ENCODE assay signal across 22 cellular contexts in genomic region chr19:42169486-42169885, GRCh38. TPM values are rescaled to one million over a fixed set of nuclear protein-coding genes. Genes with fewer than 3 reads are reported as not detected.
A peak's percentile ranks its signal among the peaks of the same experiment; 100 is the strongest.
DNase-seq lines count a peak whose midpoint lies in the region; ATAC-seq and TF ChIP-seq lines count a peak whose summit lies in the region.
"Had no signal": no experiment of that assay in that cellular context is flagged by ENCODE, and none has a peak within 500 bp of the region (broad histone marks: within the 10 kb centered on the region; RNA-seq: fewer than 3 reads in every experiment).

No MANE protein-coding gene starts in this region.

- peaks cover 61% of the 10 kb centered on the region for H3K79me2 ChIP-seq in neural cell (replicated peaks; ENCODE audit: insufficient read depth, low read length)

- no peak for TF ChIP-seq EP300 in neural cell (conservative IDR thresholded peaks at IDR 0.05; ENCODE audit: poor library complexity, severe bottlenecking)

- no peaks in the 10 kb centered on the region for H3K27me3 ChIP-seq in neural cell (ENCODE audit: insufficient read depth, low read depth, low read length)

- ATAC-seq in HG03432 (IDR thresholded peaks at IDR 0.05; ENCODE audit: unreplicated experiment) = no peak
- ATAC-seq: GM12878 had no signal

- TF ChIP-seq RAD21 in neural cell (conservative IDR thresholded peaks at IDR 0.05) = no peak

- intact Hi-C loops in cardiac septum (cut with DNase I) = no loop called here

- DNase-seq in T-helper 2 cell treated with Interferon-gamma antibody and Interleukin-4, amounts not matched to agents 5 μg/mL and 100 μg/mL, for 36 hours (ENCODE audit: low spot score) = no peak
- DNase-seq in T-helper 2 cell (no peak), NCI-H2227 treated with DMSO at 0.1 percent for 48 hours (lab: John Stamatoyannopoulos, UW) (peak; percentile 67), NCI-H1436 (lab: John Stamatoyannopoulos, UW) (no peak), cardiac septum (ENCODE audit: low spot score) (no peak)
- DNase-seq: CD4-positive, CD25-positive, alpha-beta regulatory T cell; CD8-positive, alpha-beta memory T cell; COR-L47; DMS 273 treated with DMSO at 0.1 percent for 48 hours; DMS53; DND-41; EL; GM23248; IMR-90 had no signal

- H3K27me3 Mint-ChIP-seq in T-helper 2 cell treated with Interferon-gamma antibody and Interleukin-4, amounts not matched to agents 5 μg/mL and 100 μg/mL, for 36 hours (ENCODE audit: low read depth) = peaks cover 10% of the 10 kb centered on the region
- H3K27me3 Mint-ChIP-seq: B cell had no signal

- TF ChIP-seq CTCF in neural cell (IDR thresholded peaks at IDR 0.05; ENCODE audit: poor library complexity, severe bottlenecking) = no peak

- no peaks in the 10 kb centered on the region for H3F3A ChIP-seq in neural cell (ENCODE audit: insufficient read depth, low read length, poor library complexity, severe bottlenecking)

- H3K4me2 ChIP-seq in neural cell (ENCODE audit: low read length) = no peak overlapping the region
- H3K4me2 ChIP-seq: BLaER1 treated with 17β-estradiol and CSF1 and Interleukin-3, amounts not matched to agents 10 nM and 100 nM had no signal

- H3K9ac ChIP-seq in neural cell (ENCODE audit: low read length) = peak overlapping the region; percentile 36
- H3K9ac ChIP-seq: BLaER1 treated with 17β-estradiol and CSF1 and Interleukin-3, amounts not matched to agents 10 nM and 100 nM; GM23248 had no signal

- H3K4me3 Mint-ChIP-seq in T-helper 2 cell treated with Interferon-gamma antibody and Interleukin-4, amounts not matched to agents 5 μg/mL and 100 μg/mL, for 36 hours = no peak overlapping the region
- H3K4me3 Mint-ChIP-seq: B cell; CD8-positive, alpha-beta memory T cell had no signal

- no peaks in the 10 kb centered on the region for H3K9me2 ChIP-seq in neural cell (ENCODE audit: insufficient read depth, low read length)

- peak overlapping the region; percentile 2 for H3K27ac Mint-ChIP-seq in T-helper 2 cell treated with Interferon-gamma antibody and Interleukin-4, amounts not matched to agents 5 μg/mL and 100 μg/mL, for 36 hours
- H3K27ac Mint-ChIP-seq: B cell; CD4-positive, CD25-positive, alpha-beta regulatory T cell had no signal

- H3K27ac ChIP-seq in neural cell (ENCODE audit: low read length) = no peak overlapping the region
- H3K27ac ChIP-seq: 22Rv1; BLaER1 treated with 17β-estradiol and CSF1 and Interleukin-3, amounts not matched to agents 10 nM and 100 nM; GM23248 had no signal

- peaks cover 3% of the 10 kb centered on the region for H3K4me1 Mint-ChIP-seq in T-helper 2 cell treated with Interferon-gamma antibody and Interleukin-4, amounts not matched to agents 5 μg/mL and 100 μg/mL, for 36 hours (ENCODE audit: low read depth)
- H3K4me1 Mint-ChIP-seq: CD8-positive, alpha-beta memory T cell had no signal

- no peak overlapping the region for H2AFZ ChIP-seq in neural cell (ENCODE audit: low read depth, low read length)
- H2AFZ ChIP-seq: GM23248 had no signal

- no peaks in the 10 kb centered on the region for H4K20me1 ChIP-seq in neural cell (ENCODE audit: insufficient read depth)

- H3K9me3 ChIP-seq in neural cell (ENCODE audit: low read length) = no peaks in the 10 kb centered on the region
- H3K9me3 ChIP-seq: BLaER1 treated with 17β-estradiol and CSF1 and Interleukin-3, amounts not matched to agents 10 nM and 100 nM; HAP-1 had no signal

- no peaks in the 10 kb centered on the region for H3K36me3 Mint-ChIP-seq in T-helper 2 cell treated with Interferon-gamma antibody and Interleukin-4, amounts not matched to agents 5 μg/mL and 100 μg/mL, for 36 hours (ENCODE audit: low read depth)

- H3K36me3 ChIP-seq in neural cell (ENCODE audit: insufficient read depth, low read length) = no peaks in the 10 kb centered on the region
- H3K36me3 ChIP-seq: BLaER1 treated with 17β-estradiol and CSF1 and Interleukin-3, amounts not matched to agents 10 nM and 100 nM; HAP-1 had no signal

- H3K4me3 ChIP-seq in neural cell (ENCODE audit: low read length) = peak overlapping the region; percentile 18
- H3K4me3 ChIP-seq: BLaER1 treated with 17β-estradiol and CSF1 and Interleukin-3, amounts not matched to agents 10 nM and 100 nM; GM12878; GM23248; HAP-1 had no signal

- no peaks in the 10 kb centered on the region for H3K9me3 Mint-ChIP-seq in T-helper 2 cell treated with Interferon-gamma antibody and Interleukin-4, amounts not matched to agents 5 μg/mL and 100 μg/mL, for 36 hours
- H3K9me3 Mint-ChIP-seq: CD4-positive, CD25-positive, alpha-beta regulatory T cell; CD8-positive, alpha-beta memory T cell had no signal

TF ChIP-seq in neural cell, 6 proteins besides CTCF, POLR2A, EP300 and RAD21:
- TF ChIP-seq EZH2 (IDR thresholded peaks at IDR 0.05; ENCODE audit: borderline replicate concordance, insufficient read depth, low read length, poor library complexity, severe bottlenecking) (no peak), MXI1 (conservative IDR thresholded peaks at IDR 0.05; ENCODE audit: poor library complexity, severe bottlenecking) (peak; percentile 28)

RNA-seq across cellular contexts. Expression of gene POU2F2, which starts 37.2 kb away (rescaled TPM):
- polyA plus RNA-seq in neural cell = 7.7 and 12.4 TPM in 2 replicates
- polyA minus RNA-seq in neural cell = 10.7 and 18.9 TPM in 2 replicates
- total RNA-seq in cardiac septum = 0.51 TPM
- total RNA-seq: G401 had no signal

RNA-seq across cellular contexts. Expression of gene DEDD2, which starts 48.0 kb away (rescaled TPM):
- polyA plus RNA-seq in neural cell = 69.9 and 72.8 TPM in 2 replicates
- 45.7 and 51.6 TPM in 2 replicates for polyA minus RNA-seq in neural cell
- 10.2 TPM for total RNA-seq in cardiac septum

RNA-seq across cellular contexts. Expression of gene ZNF526, which starts 50.6 kb away (rescaled TPM):
- 2.1 TPM in 2 replicates for polyA plus RNA-seq in neural cell
- polyA minus RNA-seq in neural cell = 7.6 and 10.0 TPM in 2 replicates
- 4.1 TPM for total RNA-seq in cardiac septum
